22 cellular contexts compared by ENCODE assay signal in the genomic region with DNA sequence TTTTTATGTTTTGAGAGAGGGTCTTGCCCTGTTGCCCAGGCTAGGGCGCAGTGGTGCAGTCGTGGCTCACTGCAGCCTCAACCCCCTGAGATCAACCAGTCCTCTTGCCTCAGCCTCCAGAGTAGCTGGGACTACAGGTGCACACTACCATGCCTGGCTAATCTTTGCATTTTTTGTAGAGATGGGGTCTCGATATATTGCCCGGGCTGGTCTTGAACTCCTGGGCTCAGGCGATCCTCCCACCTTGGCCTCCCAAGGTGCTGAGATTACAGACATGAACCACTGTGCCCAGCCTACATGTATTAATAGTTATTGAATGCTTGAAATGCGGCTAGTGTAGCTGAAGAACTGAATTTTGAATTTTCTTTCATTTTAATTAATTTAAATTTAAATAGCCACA. TPM values are rescaled to one million over a fixed set of nuclear protein-coding genes. Genes with fewer than 3 reads are reported as not detected.
DNase-seq lines count a peak whose midpoint lies in the region; ATAC-seq, FAIRE-seq and TF ChIP-seq lines count a peak whose summit lies in the region.
"Had no signal": no experiment of that assay in that cellular context is flagged by ENCODE, and none has a peak within 500 bp of the region (broad histone marks: within the 10 kb centered on the region; RNA-seq: fewer than 3 reads in every experiment).

No MANE protein-coding gene starts in this region.

- CTCF ChIA-PET in A673 (lab: Charles Lee), result no interaction called here

- DNase-seq in RWPE2 (ENCODE audit: low spot score), result peak; percentile 14
- no peak for DNase-seq in esophagus squamous epithelium (lab: John Stamatoyannopoulos, UW)
- DNase-seq in posterior vena cava (ENCODE audit: low spot score), result peak; percentile 25
- no peak for DNase-seq in GM12892 (ENCODE audit: insufficient read length)
- no peak for DNase-seq in A673 (ENCODE audit: low spot score)
- no peak for DNase-seq in anterior cingulate cortex (lab: John Stamatoyannopoulos, UW)
- no peak for DNase-seq in NCI-H510A (lab: John Stamatoyannopoulos, UW)
- DNase-seq: activated CD4-positive, alpha-beta T cell treated with anti-CD3 and anti-CD28 coated beads, Interleukin-2, amount 10 ng/mL, durations not matched to agents 7 days and 5 days; activated CD8-positive, alpha-beta memory T cell treated with anti-CD3 and anti-CD28 coated beads, Interleukin-2, amount 10 ng/mL, durations not matched to agents 7 days and 5 days; activated naive CD4-positive, alpha-beta T cell treated with anti-CD3 and anti-CD28 coated beads, Interleukin-2, amount 10 ng/mL, durations not matched to agents 7 days and 5 days; DMS79; NCI-H1092; NCI-H2081; nephron progenitor cell; stimulated activated CD4-positive, alpha-beta T cell treated with anti-CD3 and anti-CD28 coated beads, Interleukin-1b, Interleukin-23, amount 100 ng/mL, for 48 hours; stimulated activated naive B cell treated with anti-CD40 and anti-IgM and Interleukin-4, amounts not matched to agents 10 μg/mL and 1 μg/mL and 100 μg/mL, for 72 hours had no signal

- H3K9me3 ChIP-seq in RWPE2 (ENCODE audit: severe bottlenecking) (no peaks in the 10 kb centered on the region), esophagus squamous epithelium (no peaks in the 10 kb centered on the region), A673 (ENCODE audit: low read depth, low read length, poor library complexity, severe bottlenecking) (no peaks in the 10 kb centered on the region)
- H3K9me3 ChIP-seq: tibial nerve had no signal

- TF ChIP-seq CTCF in RWPE2 (IDR thresholded peaks at IDR 0.05; ENCODE audit: poor library complexity, severe bottlenecking) (no peak), esophagus squamous epithelium (IDR thresholded peaks at IDR 0.05) (no peak), A673 (conservative IDR thresholded peaks at IDR 0.05; ENCODE audit: low read depth, low read length) (no peak)

- WGBS in esophagus squamous epithelium, 2 donors, result 89 to 97% methylated on average over 6 of the region's 6 CpGs
- 97% methylated on average over 6 of the region's 6 CpGs for WGBS in urinary bladder

- intact Hi-C loops in esophagus squamous epithelium (cut with DNase I), result no loop called here
- intact Hi-C loops in posterior vena cava (cut with DNase I), result no loop called here
- intact Hi-C loops in A673 (cut with micrococcal nuclease; ENCODE audit: unreplicated experiment), result no loop called here

- no peak for ATAC-seq in RWPE2 (ENCODE audit: low read depth)
- ATAC-seq: activated CD8-positive, alpha-beta memory T cell treated with anti-CD3 and anti-CD28 coated beads, Interleukin-2, amount 10 ng/mL, durations not matched to agents 7 days and 5 days; Panc1; stimulated activated naive B cell treated with anti-CD40 and anti-IgM and Interleukin-4, amounts not matched to agents 10 μg/mL and 1 μg/mL and 100 μg/mL, for 72 hours had no signal

- POLR2A ChIA-PET in A673 (lab: Charles Lee; ENCODE audit: low non-redundant PET), result no interaction called here

- no peaks in the 10 kb centered on the region for H3K27me3 ChIP-seq in RWPE2 (ENCODE audit: insufficient read depth, poor library complexity, severe bottlenecking)
- peaks cover 0 to 11% (median 0%) of the 10 kb centered on the region in 4 donors for H3K27me3 ChIP-seq in esophagus squamous epithelium
- H3K27me3 ChIP-seq in A673 (replicated peaks; ENCODE audit: insufficient read depth, low read depth, low read length, poor library complexity), result no peaks in the 10 kb centered on the region
- H3K27me3 ChIP-seq: tibial nerve had no signal

- H3K36me3 ChIP-seq in RWPE2 (ENCODE audit: low read depth) (no peaks in the 10 kb centered on the region), esophagus squamous epithelium (no peaks in the 10 kb centered on the region), urinary bladder (ENCODE audit: insufficient read depth) (no peaks in the 10 kb centered on the region), A673 (ENCODE audit: insufficient read depth, low read length, poor library complexity, severe bottlenecking) (no peaks in the 10 kb centered on the region)
- H3K36me3 ChIP-seq: tibial nerve had no signal

- FAIRE-seq in GM12892 (lab: Jason Lieb, UNC), result no peak
- FAIRE-seq: GM19239 had no signal

- H3K4me3 ChIP-seq in RWPE2 (ENCODE audit: severe bottlenecking) (no peak overlapping the region), esophagus squamous epithelium (no peak overlapping the region), urinary bladder (ENCODE audit: low read depth, low read length) (no peak overlapping the region), A673 (ENCODE audit: low read depth, low read length, poor library complexity, severe bottlenecking) (no peak overlapping the region)
- H3K4me3 ChIP-seq: tibial nerve had no signal

- no peak for TF ChIP-seq POLR2A in esophagus squamous epithelium (IDR thresholded peaks at IDR 0.05)
- no peak for TF ChIP-seq POLR2A in GM12892 (IDR thresholded peaks at IDR 0.05; ENCODE audit: low read depth, low read length)

- H3K27ac ChIP-seq in RWPE2 (ENCODE audit: poor library complexity, severe bottlenecking), result peak overlapping the region; percentile 79
- peak overlapping the region in 3 of 4 donors; percentile 4 to 14 (median 8) for H3K27ac ChIP-seq in esophagus squamous epithelium
- H3K27ac ChIP-seq in urinary bladder (ENCODE audit: low read depth), result peak overlapping the region; percentile 3
- H3K27ac ChIP-seq in A673 (ENCODE audit: low read depth, low read length, poor library complexity, severe bottlenecking), result no peak overlapping the region
- H3K27ac ChIP-seq: VCaP had no signal

- no TSS peak for BruUV-seq in A673 (replicated peaks; lab: Mats Ljungman, UMichigan)

- peaks cover 35% of the 10 kb centered on the region for H3K4me1 ChIP-seq in RWPE2 (ENCODE audit: insufficient read depth, poor library complexity, severe bottlenecking)
- peaks cover 14 to 69% (median 35%) of the 10 kb centered on the region in 3 donors for H3K4me1 ChIP-seq in esophagus squamous epithelium
- no peaks in the 10 kb centered on the region for H3K4me1 ChIP-seq in urinary bladder (ENCODE audit: insufficient read depth)
- peaks cover 4% of the 10 kb centered on the region for H3K4me1 ChIP-seq in A673 (ENCODE audit: insufficient read depth, low read length, poor library complexity, severe bottlenecking)

RNA-seq across cellular contexts. Expression of a gene that starts 12.2 kb away (rescaled TPM):
- 10 to 100 TPM in 2 of 4 donors, 1 to 10 TPM in 2; 2.7 to 20.4 (median 6.8) TPM for total RNA-seq in esophagus squamous epithelium
- 100 to 1,000 TPM; 172 to 261 TPM for total RNA-seq in posterior vena cava
- 5.2 TPM for total RNA-seq in urinary bladder
- polyA plus RNA-seq in urinary bladder, result 85.0 TPM
- 0.08 TPM for polyA plus RNA-seq in GM12892 (2012; ENCODE audit: missing spikeins)
- total RNA-seq in A673 (2021), result 3.8 and 6.3 TPM in 2 replicates
- total RNA-seq: activated CD4-positive, alpha-beta T cell treated with anti-CD3 and anti-CD28 coated beads, Interleukin-2, amount 10 ng/mL, durations not matched to agents 7 days and 5 days; activated CD8-positive, alpha-beta memory T cell treated with anti-CD3 and anti-CD28 coated beads, Interleukin-2, amount 10 ng/mL, durations not matched to agents 7 days and 5 days; T-helper 2 cell treated with Interferon-gamma antibody and Interleukin-4, amounts not matched to agents 100 ng/mL and 5 ng/mL, for 36 hours had no signal

RNA-seq across cellular contexts. Expression of a gene that starts 26.6 kb away (rescaled TPM):
- total RNA-seq in esophagus squamous epithelium (10 to 100 TPM; 36.2 to 58.8 (median 38.3) TPM), posterior vena cava (10 to 100 TPM; 29.5 to 34.7 TPM), urinary bladder (20.9 TPM), A673 (2021) (54.2 and 67.9 TPM in 2 replicates)
- polyA plus RNA-seq in urinary bladder, result 32.1 TPM
- 12.2 TPM for polyA plus RNA-seq in GM12892 (2012; ENCODE audit: missing spikeins)

RNA-seq across cellular contexts. Expression of a gene that starts 38.4 kb away (rescaled TPM):
- total RNA-seq in esophagus squamous epithelium, result 10 to 100 TPM in 2 of 4 donors, 1 to 10 TPM in 2; 6.0 to 32.2 (median 9.5) TPM
- total RNA-seq in posterior vena cava, result 10 to 100 TPM; 18.2 to 29.7 TPM
- 17.2 TPM for total RNA-seq in urinary bladder
- polyA plus RNA-seq in urinary bladder, result 27.4 TPM
- 16.5 TPM for polyA plus RNA-seq in GM12892 (2012; ENCODE audit: missing spikeins)
- 24.4 and 33.6 TPM in 2 replicates for total RNA-seq in A673 (2021)

RNA-seq across cellular contexts. Expression of a gene that starts 56.5 kb away (rescaled TPM):
- total RNA-seq in esophagus squamous epithelium (100 to 1,000 TPM; 172 to 414 (median 262) TPM), posterior vena cava (100 to 1,000 TPM; 103 to 163 TPM), urinary bladder (103 TPM), A673 (2021) (295 and 324 TPM in 2 replicates)
- polyA plus RNA-seq in urinary bladder, result 219 TPM
- polyA plus RNA-seq in GM12892 (2012; ENCODE audit: missing spikeins), result 0.70 TPM

Comparison
In these comparisons a context has a peak if more than half of its experiments do, and no peak if none do; other contexts are left out.
1. DNase-seq: peak in RWPE2 (single experiment) and posterior vena cava (single experiment); none in esophagus squamous epithelium (single experiment), GM12892 (single experiment), A673 (single experiment), anterior cingulate cortex (0 of 58) and NCI-H510A (single experiment).
2. RNA of a gene that starts 12.2 kb away (total RNA-seq): 172 to 261 TPM in posterior vena cava; 2.7 to 20.4 TPM in esophagus squamous epithelium, 3.8 to 6.3 TPM in A673 and 5.2 TPM in urinary bladder (single experiment); every median in the first group is over 4 times any median in the second.